Comparison of ENCODE assay signal across 13 cellular contexts in genomic region chr21:41459884-41460534, GRCh38. TPM values are rescaled to one million over a fixed set of nuclear protein-coding genes. Genes with fewer than 3 reads are reported as not detected.
DNase-seq lines count a peak whose midpoint lies in the region; ATAC-seq and TF ChIP-seq lines count a peak whose summit lies in the region.
"Had no signal": no experiment of that assay in that cellular context is flagged by ENCODE, and none has a peak within 500 bp of the region (broad histone marks: within the 10 kb centered on the region; RNA-seq: fewer than 3 reads in every experiment).

No MANE protein-coding gene starts in this region.

- H3K9me3 ChIP-seq in CD8-positive, alpha-beta T cell (ENCODE audit: low read length), result no peaks in the 10 kb centered on the region
- H3K9me3 ChIP-seq: ovary had no signal

- CTCF ChIA-PET in CD8-positive, alpha-beta T cell (lab: Charles Lee), result interaction anchor here (1.1 to 7.1 kb wide), 9 partner anchors 8 to 182 kb away, joined by 3 to 149 read pairs (median 3); no protein-coding TSS in a partner anchor

- H3K36me3 Mint-ChIP-seq in CD8-positive, alpha-beta T cell, result peaks cover 48% of the 10 kb centered on the region

- H3K27me3 Mint-ChIP-seq in CD8-positive, alpha-beta T cell (ENCODE audit: low read depth), result no peaks in the 10 kb centered on the region

- TF ChIP-seq CTCF in C4-2B (conservative IDR thresholded peaks at IDR 0.05) (no peak), GM20000 (IDR thresholded peaks at IDR 0.05; ENCODE audit: extremely low read depth, missing control alignments) (no peak)
- no peak for TF ChIP-seq CTCF in CD8-positive, alpha-beta T cell (IDR thresholded peaks at IDR 0.05)

- H3K4me3 Mint-ChIP-seq in CD8-positive, alpha-beta T cell, result no peak overlapping the region
- H3K4me3 Mint-ChIP-seq: mesothelial cell of epicardium had no signal

- no peak for ATAC-seq in CD8-positive, alpha-beta T cell
- ATAC-seq in HG02852 (IDR thresholded peaks at IDR 0.05; ENCODE audit: unreplicated experiment) (peak; percentile 18), esophagus mucosa (peak; percentile 8), HG02571 (IDR thresholded peaks at IDR 0.05; ENCODE audit: unreplicated experiment) (no peak)

- H3K4me3 ChIP-seq in CD8-positive, alpha-beta T cell (ENCODE audit: low read depth, low read length), result no peak overlapping the region
- H3K4me3 ChIP-seq: coronary artery, ovary, SK-N-MC had no signal

- peak overlapping the region; percentile 8; the same call in 1 of the 2 replicates for H3K27ac ChIP-seq in C4-2B
- H3K27ac ChIP-seq in CD8-positive, alpha-beta T cell (ENCODE audit: low read depth, low read length), result no peak overlapping the region
- H3K27ac ChIP-seq: coronary artery, ovary, SK-N-MC had no signal

- DNase-seq in CD8-positive, alpha-beta T cell, result no peak
- DNase-seq in AG20443 (ENCODE audit: low spot score) (no peak), GM20000 (ENCODE audit: low spot score) (no peak)

- peak overlapping the region; percentile 62 for H3K27ac Mint-ChIP-seq in CD8-positive, alpha-beta T cell
- H3K27ac Mint-ChIP-seq: mesothelial cell of epicardium had no signal

- intact Hi-C loops in CD8-positive, alpha-beta T cell (cut with DNase I, micrococcal nuclease), result loop anchor here in 1 of 2 experiments (1.0 kb wide), 1 partner anchor 177 kb away; no protein-coding TSS in a partner anchor

- no peaks in the 10 kb centered on the region for H3K4me1 Mint-ChIP-seq in CD8-positive, alpha-beta T cell (ENCODE audit: low read depth)
- H3K4me1 Mint-ChIP-seq: mesothelial cell of epicardium had no signal

- H3K9me3 Mint-ChIP-seq in CD8-positive, alpha-beta T cell, result peaks cover 2% of the 10 kb centered on the region

- peaks cover 25% of the 10 kb centered on the region for H3K36me3 ChIP-seq in CD8-positive, alpha-beta T cell (ENCODE audit: insufficient read depth, low read length)
- H3K36me3 ChIP-seq: ovary had no signal

- H3K27me3 ChIP-seq in CD8-positive, alpha-beta T cell (ENCODE audit: insufficient read depth, low read length), result no peaks in the 10 kb centered on the region
- H3K27me3 ChIP-seq: ovary had no signal

- H3K4me1 ChIP-seq in CD8-positive, alpha-beta T cell (ENCODE audit: insufficient read depth, low read length), result no peaks in the 10 kb centered on the region

- POLR2A ChIA-PET in CD8-positive, alpha-beta T cell (lab: Charles Lee), result interaction anchor here (1.0 kb wide), 1 partner anchor 177 kb away, joined by 3 read pairs; no protein-coding TSS in a partner anchor

RNA-seq across cellular contexts. Expression of gene MX1, which starts 34.0 kb away (rescaled TPM):
- total RNA-seq in CD8-positive, alpha-beta T cell, result 10 to 100 TPM; 69.1 to 71.0 TPM
- total RNA-seq in esophagus mucosa, result 36.9 TPM

RNA-seq across cellular contexts. Expression of gene TMPRSS2, which starts 47.9 kb away (rescaled TPM):
- total RNA-seq in CD8-positive, alpha-beta T cell, result not detected
- 41.6 TPM for total RNA-seq in esophagus mucosa
- total RNA-seq: NCI-H460, temporal lobe had no signal

Comparison
In these comparisons a context has a peak if more than half of its experiments do, and no peak if none do; other contexts are left out.
1. ATAC-seq: peak in HG02852 (single experiment) and esophagus mucosa (single experiment); none in CD8-positive, alpha-beta T cell (single experiment) and HG02571 (single experiment).
2. RNA of gene TMPRSS2, which starts 47.9 kb away (total RNA-seq): 41.6 TPM in esophagus mucosa (single experiment); not detected in CD8-positive, alpha-beta T cell; every median in the first group is over 10 times any median in the second.